1 cellular context compared by ENCODE assay signal in genomic region chr15:91469627-91470567, GRCh38.
TF ChIP-seq lines count a peak whose summit lies in the region.

No MANE protein-coding gene starts in this region.

TF ChIP-seq in SK-N-SH treated with all-trans-retinoic acid at 6 μM for 48 hours, 23 proteins besides CTCF, POLR2A, EP300 and RAD21 (continued from another document):
- TF ChIP-seq POU6F1 (CRISPR knock-in tag; IDR thresholded peaks at IDR 0.05; ENCODE audit: borderline replicate concordance, low read depth) (no peak), TSHZ2 (CRISPR knock-in tag; IDR thresholded peaks at IDR 0.05) (no peak), CSDC2 (CRISPR knock-in tag; IDR thresholded peaks at IDR 0.05) (no peak), ZNF8 (CRISPR knock-in tag; IDR thresholded peaks at IDR 0.05) (no peak), ZNF70 (CRISPR knock-in tag; IDR thresholded peaks at IDR 0.05) (no peak), SNAI2 (CRISPR knock-in tag; IDR thresholded peaks at IDR 0.05) (no peak), ESRRG (CRISPR knock-in tag; IDR thresholded peaks at IDR 0.05) (no peak), BACH2 (CRISPR knock-in tag; IDR thresholded peaks at IDR 0.05; ENCODE audit: borderline replicate concordance) (no peak), PATZ1 (CRISPR knock-in tag; IDR thresholded peaks at IDR 0.05; ENCODE audit: borderline replicate concordance) (no peak), ZFP3 (CRISPR knock-in tag; IDR thresholded peaks at IDR 0.05) (no peak), ISL1 (CRISPR knock-in tag; IDR thresholded peaks at IDR 0.05) (no peak), ZFP30 (CRISPR knock-in tag; IDR thresholded peaks at IDR 0.05) (no peak)
